In genomic region chr22:50527921-50528681, GRCh38 we compare ENCODE assay signal across 1 cellular context.
TF ChIP-seq lines count a peak whose summit lies in the region.

No MANE protein-coding gene starts in this region.

TF ChIP-seq in HCT116, 20 proteins besides CTCF, POLR2A, EP300 and RAD21 (continued from another document):
- TF ChIP-seq REST (IDR thresholded peaks at IDR 0.05; ENCODE audit: low read depth), result no peak
- no peak for TF ChIP-seq JUND (IDR thresholded peaks at IDR 0.05)
- TF ChIP-seq ZBTB33 (IDR thresholded peaks at IDR 0.05; ENCODE audit: extremely low read depth, insufficient replicate concordance, low read length), result no peak
- no peak for TF ChIP-seq TCF7L2 (IDR thresholded peaks at IDR 0.05; ENCODE audit: borderline replicate concordance, extremely low read depth, insufficient read depth, insufficient read length)
- no peak; the same call in 1 of the 2 replicates for TF ChIP-seq POLR2AphosphoS5 (IDR thresholded peaks at IDR 0.05; ENCODE audit: low read depth, low read length)
- no peak for TF ChIP-seq CBX3 (IDR thresholded peaks at IDR 0.05; ENCODE audit: low read depth)
